1 cellular context compared by ENCODE assay signal in the genomic region with DNA sequence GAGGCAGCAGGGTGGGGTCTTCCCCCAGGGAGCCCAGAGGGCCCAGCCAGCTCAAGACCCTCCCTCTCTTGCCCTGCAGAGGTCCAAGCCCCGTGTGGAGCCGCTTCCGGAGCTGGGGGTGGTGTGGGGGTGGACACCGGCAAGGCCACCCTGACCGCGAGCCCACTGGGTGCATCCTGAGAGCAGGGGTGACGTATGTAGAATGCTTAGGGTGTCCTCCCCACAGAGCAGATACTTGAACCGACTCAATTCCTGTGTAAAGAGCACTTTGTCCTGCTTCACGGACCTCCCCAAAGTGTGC.
TF ChIP-seq lines count a peak whose summit lies in the region.

No MANE protein-coding gene starts in this region.

TF ChIP-seq in GM23338, 12 proteins besides CTCF, POLR2A, EP300 and RAD21 (continued from another document):
- TF ChIP-seq, protein P1, sequence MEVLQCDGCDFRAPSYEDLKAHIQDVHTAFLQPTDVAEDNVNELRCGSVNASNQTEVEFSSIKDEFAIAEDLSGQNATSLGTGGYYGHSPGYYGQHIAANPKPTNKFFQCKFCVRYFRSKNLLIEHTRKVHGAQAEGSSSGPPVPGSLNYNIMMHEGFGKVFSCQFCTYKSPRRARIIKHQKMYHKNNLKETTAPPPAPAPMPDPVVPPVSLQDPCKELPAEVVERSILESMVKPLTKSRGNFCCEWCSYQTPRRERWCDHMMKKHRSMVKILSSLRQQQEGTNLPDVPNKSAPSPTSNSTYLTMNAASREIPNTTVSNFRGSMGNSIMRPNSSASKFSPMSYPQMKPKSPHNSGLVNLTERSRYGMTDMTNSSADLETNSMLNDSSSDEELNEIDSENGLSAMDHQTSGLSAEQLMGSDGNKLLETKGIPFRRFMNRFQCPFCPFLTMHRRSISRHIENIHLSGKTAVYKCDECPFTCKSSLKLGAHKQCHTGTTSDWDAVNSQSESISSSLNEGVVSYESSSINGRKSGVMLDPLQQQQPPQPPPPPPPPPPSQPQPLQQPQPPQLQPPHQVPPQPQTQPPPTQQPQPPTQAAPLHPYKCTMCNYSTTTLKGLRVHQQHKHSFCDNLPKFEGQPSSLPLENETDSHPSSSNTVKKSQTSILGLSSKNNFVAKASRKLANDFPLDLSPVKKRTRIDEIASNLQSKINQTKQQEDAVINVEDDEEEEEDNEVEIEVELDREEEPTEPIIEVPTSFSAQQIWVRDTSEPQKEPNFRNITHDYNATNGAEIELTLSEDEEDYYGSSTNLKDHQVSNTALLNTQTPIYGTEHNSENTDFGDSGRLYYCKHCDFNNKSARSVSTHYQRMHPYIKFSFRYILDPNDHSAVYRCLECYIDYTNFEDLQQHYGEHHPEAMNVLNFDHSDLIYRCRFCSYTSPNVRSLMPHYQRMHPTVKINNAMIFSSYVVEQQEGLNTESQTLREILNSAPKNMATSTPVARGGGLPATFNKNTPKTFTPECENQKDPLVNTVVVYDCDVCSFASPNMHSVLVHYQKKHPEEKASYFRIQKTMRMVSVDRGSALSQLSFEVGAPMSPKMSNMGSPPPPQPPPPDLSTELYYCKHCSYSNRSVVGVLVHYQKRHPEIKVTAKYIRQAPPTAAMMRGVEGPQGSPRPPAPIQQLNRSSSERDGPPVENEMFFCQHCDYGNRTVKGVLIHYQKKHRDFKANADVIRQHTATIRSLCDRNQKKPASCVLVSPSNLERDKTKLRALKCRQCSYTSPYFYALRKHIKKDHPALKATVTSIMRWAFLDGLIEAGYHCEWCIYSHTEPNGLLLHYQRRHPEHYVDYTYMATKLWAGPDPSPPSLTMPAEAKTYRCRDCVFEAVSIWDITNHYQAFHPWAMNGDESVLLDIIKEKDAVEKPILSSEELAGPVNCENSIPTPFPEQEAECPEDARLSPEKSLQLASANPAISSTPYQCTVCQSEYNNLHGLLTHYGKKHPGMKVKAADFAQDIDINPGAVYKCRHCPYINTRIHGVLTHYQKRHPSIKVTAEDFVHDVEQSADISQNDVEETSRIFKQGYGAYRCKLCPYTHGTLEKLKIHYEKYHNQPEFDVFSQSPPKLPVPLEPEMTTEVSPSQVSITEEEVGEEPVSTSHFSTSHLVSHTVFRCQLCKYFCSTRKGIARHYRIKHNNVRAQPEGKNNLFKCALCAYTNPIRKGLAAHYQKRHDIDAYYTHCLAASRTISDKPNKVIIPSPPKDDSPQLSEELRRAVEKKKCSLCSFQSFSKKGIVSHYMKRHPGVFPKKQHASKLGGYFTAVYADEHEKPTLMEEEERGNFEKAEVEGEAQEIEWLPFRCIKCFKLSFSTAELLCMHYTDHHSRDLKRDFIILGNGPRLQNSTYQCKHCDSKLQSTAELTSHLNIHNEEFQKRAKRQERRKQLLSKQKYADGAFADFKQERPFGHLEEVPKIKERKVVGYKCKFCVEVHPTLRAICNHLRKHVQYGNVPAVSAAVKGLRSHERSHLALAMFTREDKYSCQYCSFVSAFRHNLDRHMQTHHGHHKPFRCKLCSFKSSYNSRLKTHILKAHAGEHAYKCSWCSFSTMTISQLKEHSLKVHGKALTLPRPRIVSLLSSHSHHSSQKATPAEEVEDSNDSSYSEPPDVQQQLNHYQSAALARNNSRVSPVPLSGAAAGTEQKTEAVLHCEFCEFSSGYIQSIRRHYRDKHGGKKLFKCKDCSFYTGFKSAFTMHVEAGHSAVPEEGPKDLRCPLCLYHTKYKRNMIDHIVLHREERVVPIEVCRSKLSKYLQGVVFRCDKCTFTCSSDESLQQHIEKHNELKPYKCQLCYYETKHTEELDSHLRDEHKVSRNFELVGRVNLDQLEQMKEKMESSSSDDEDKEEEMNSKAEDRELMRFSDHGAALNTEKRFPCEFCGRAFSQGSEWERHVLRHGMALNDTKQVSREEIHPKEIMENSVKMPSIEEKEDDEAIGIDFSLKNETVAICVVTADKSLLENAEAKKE (CRISPR knock-in tag; IDR thresholded peaks at IDR 0.05): no peak
- TF ChIP-seq, protein P2, sequence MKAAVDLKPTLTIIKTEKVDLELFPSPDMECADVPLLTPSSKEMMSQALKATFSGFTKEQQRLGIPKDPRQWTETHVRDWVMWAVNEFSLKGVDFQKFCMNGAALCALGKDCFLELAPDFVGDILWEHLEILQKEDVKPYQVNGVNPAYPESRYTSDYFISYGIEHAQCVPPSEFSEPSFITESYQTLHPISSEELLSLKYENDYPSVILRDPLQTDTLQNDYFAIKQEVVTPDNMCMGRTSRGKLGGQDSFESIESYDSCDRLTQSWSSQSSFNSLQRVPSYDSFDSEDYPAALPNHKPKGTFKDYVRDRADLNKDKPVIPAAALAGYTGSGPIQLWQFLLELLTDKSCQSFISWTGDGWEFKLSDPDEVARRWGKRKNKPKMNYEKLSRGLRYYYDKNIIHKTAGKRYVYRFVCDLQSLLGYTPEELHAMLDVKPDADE (IDR thresholded peaks at IDR 0.05): no peak
- TF ChIP-seq, protein P3, sequence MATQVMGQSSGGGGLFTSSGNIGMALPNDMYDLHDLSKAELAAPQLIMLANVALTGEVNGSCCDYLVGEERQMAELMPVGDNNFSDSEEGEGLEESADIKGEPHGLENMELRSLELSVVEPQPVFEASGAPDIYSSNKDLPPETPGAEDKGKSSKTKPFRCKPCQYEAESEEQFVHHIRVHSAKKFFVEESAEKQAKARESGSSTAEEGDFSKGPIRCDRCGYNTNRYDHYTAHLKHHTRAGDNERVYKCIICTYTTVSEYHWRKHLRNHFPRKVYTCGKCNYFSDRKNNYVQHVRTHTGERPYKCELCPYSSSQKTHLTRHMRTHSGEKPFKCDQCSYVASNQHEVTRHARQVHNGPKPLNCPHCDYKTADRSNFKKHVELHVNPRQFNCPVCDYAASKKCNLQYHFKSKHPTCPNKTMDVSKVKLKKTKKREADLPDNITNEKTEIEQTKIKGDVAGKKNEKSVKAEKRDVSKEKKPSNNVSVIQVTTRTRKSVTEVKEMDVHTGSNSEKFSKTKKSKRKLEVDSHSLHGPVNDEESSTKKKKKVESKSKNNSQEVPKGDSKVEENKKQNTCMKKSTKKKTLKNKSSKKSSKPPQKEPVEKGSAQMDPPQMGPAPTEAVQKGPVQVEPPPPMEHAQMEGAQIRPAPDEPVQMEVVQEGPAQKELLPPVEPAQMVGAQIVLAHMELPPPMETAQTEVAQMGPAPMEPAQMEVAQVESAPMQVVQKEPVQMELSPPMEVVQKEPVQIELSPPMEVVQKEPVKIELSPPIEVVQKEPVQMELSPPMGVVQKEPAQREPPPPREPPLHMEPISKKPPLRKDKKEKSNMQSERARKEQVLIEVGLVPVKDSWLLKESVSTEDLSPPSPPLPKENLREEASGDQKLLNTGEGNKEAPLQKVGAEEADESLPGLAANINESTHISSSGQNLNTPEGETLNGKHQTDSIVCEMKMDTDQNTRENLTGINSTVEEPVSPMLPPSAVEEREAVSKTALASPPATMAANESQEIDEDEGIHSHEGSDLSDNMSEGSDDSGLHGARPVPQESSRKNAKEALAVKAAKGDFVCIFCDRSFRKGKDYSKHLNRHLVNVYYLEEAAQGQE (IDR thresholded peaks at IDR 0.05; ENCODE audit: unreplicated experiment): no peak
